Comparison of ENCODE assay signal across 15 cellular contexts in genomic region chr5:134427540-134428041, GRCh38.
"Had no signal": no experiment of that assay in that cellular context is flagged by ENCODE, and none has a peak within 500 bp of the region (broad histone marks: within the 10 kb centered on the region; RNA-seq: fewer than 3 reads in every experiment).

No MANE protein-coding gene starts in this region.

- ATAC-seq: activated CD4-positive, CD25-positive, alpha-beta regulatory T cell treated with anti-CD3 and anti-CD28 coated beads, Interleukin-2, amount 50 U/mL, for 24 hours; heart left ventricle; left colon had no signal

- H3K9ac ChIP-seq: parathyroid adenoma had no signal

- H3K36me3 ChIP-seq: heart left ventricle, stomach, thoracic aorta had no signal

- H3K79me2 ChIP-seq: parathyroid adenoma had no signal

- DNase-seq: activated naive CD4-positive, alpha-beta T cell treated with anti-CD3 and anti-CD28 coated beads, Interleukin-2, amount 50 U/mL, for 16 hours; activated T-cell treated with anti-CD3 and anti-CD28 coated beads, Interleukin-2, amount 50 U/mL, for 1 hour; central memory CD4-positive, alpha-beta T cell; effector CD4-positive, alpha-beta T cell; heart left ventricle; left colon; naive B cell; stomach had no signal

- H3K4me1 ChIP-seq: heart left ventricle, parathyroid adenoma, stomach had no signal

- FAIRE-seq: frontal cortex, urothelium cell line had no signal

- H3K4me3 ChIP-seq: coronary artery, heart left ventricle, lung, stomach, thoracic aorta had no signal

- H2AFZ ChIP-seq: parathyroid adenoma had no signal

- H3K27ac ChIP-seq: coronary artery, heart left ventricle, parathyroid adenoma, stomach, thoracic aorta had no signal

- H3K9me3 ChIP-seq: heart left ventricle, stomach, thoracic aorta had no signal

- H3K27me3 ChIP-seq: heart left ventricle, stomach had no signal
